In genomic region chr10:14876764-14877163, GRCh38 we compare ENCODE assay signal across 11 cellular contexts. TPM values are rescaled to one million over a fixed set of nuclear protein-coding genes. Genes with fewer than 3 reads are reported as not detected.
DNase-seq lines count a peak whose midpoint lies in the region; ATAC-seq, FAIRE-seq and TF ChIP-seq lines count a peak whose summit lies in the region.
"Had no signal": no experiment of that assay in that cellular context is flagged by ENCODE, and none has a peak within 500 bp of the region (broad histone marks: within the 10 kb centered on the region; RNA-seq: fewer than 3 reads in every experiment).

No MANE protein-coding gene starts in this region.

- H3K9me3 Mint-ChIP-seq in endodermal cell: no peaks in the 10 kb centered on the region

- H3K27me3 Mint-ChIP-seq in endodermal cell (ENCODE audit: insufficient read depth): no peaks in the 10 kb centered on the region

- in situ Hi-C loops in Panc1 (cut with HindIII; ENCODE audit: low pct_unique_long_range_greater_than_20kb, low sequenced_read_pairs): no loop called here

- no peak overlapping the region for H3K27ac Mint-ChIP-seq in endodermal cell

- ATAC-seq in Panc1: no peak

- peaks cover 19% of the 10 kb centered on the region for H3K4me1 Mint-ChIP-seq in endodermal cell

- no peaks in the 10 kb centered on the region for H3K9me3 ChIP-seq in Panc1 (ENCODE audit: control insufficient read depth, insufficient read depth, low read depth, low read length)
- H3K9me3 ChIP-seq in endodermal cell (ENCODE audit: control insufficient read depth, low read length): no peaks in the 10 kb centered on the region
- no peaks in the 10 kb centered on the region for H3K9me3 ChIP-seq in osteoblast (ENCODE audit: low read depth, low read length)
- H3K9me3 ChIP-seq: stomach had no signal

- POLR2A ChIA-PET in Panc1 (lab: Charles Lee): no interaction called here

- no peaks in the 10 kb centered on the region for H3K36me3 Mint-ChIP-seq in endodermal cell (ENCODE audit: low read depth)

- H3K36me3 ChIP-seq in Panc1 (ENCODE audit: control insufficient read depth, insufficient read depth, low read length) (peaks cover 2% of the 10 kb centered on the region), endodermal cell (ENCODE audit: control insufficient read depth, insufficient read depth, low read length) (no peaks in the 10 kb centered on the region), osteoblast (ENCODE audit: insufficient read depth, low read length) (no peaks in the 10 kb centered on the region)

- BruUV-seq in Panc1 (replicated peaks; lab: Mats Ljungman, UMichigan): no TSS peak

- peaks cover 51% of the 10 kb centered on the region for H3K79me2 ChIP-seq in osteoblast (ENCODE audit: insufficient read depth, low read length)

- H3K9ac ChIP-seq in endodermal cell (ENCODE audit: extremely low read depth, low read length, poor library complexity, severe bottlenecking): no peak overlapping the region

- H3K27me3 ChIP-seq in Panc1 (ENCODE audit: control insufficient read depth, insufficient read depth, low read length) (no peaks in the 10 kb centered on the region), endodermal cell (ENCODE audit: control insufficient read depth, insufficient read depth, low read length, poor library complexity, severe bottlenecking) (no peaks in the 10 kb centered on the region), osteoblast (ENCODE audit: insufficient read depth, low read length) (no peaks in the 10 kb centered on the region)
- H3K27me3 ChIP-seq: stomach had no signal

- H3K4me1 ChIP-seq in Panc1 (ENCODE audit: control insufficient read depth, insufficient read depth, low read length) (peaks cover 11% of the 10 kb centered on the region; the same call in 1 of the 2 replicates), endodermal cell (ENCODE audit: control insufficient read depth, insufficient read depth, low read length) (peaks cover 5% of the 10 kb centered on the region), osteoblast (ENCODE audit: insufficient read depth, low read length) (peaks cover 27% of the 10 kb centered on the region)

- TF ChIP-seq CTCF in Panc1 (IDR thresholded peaks at IDR 0.05) (no peak), endodermal cell (conservative IDR thresholded peaks at IDR 0.05) (no peak), osteoblast (IDR thresholded peaks at IDR 0.05; ENCODE audit: extremely low read depth, low read depth, low read length) (no peak)

- peak overlapping the region; percentile 39; the same call in 1 of the 2 replicates for H3K27ac ChIP-seq in Panc1 (ENCODE audit: low read length)
- H3K27ac ChIP-seq in endodermal cell (ENCODE audit: low read depth, low read length): no peak overlapping the region
- H3K27ac ChIP-seq in osteoblast (ENCODE audit: low read depth, low read length): no peak overlapping the region

- no peak for DNase-seq in GM12891 (ENCODE audit: insufficient read length, low spot score)
- no peak for DNase-seq in Panc1 (ENCODE audit: low read depth, low spot score)
- DNase-seq in endodermal cell: no peak
- no peak for DNase-seq in osteoblast (ENCODE audit: insufficient read length, low spot score, missing footprints)
- DNase-seq in NCI-H2029 treated with DMSO at 0.1 percent for 48 hours (lab: John Stamatoyannopoulos, UW): no peak
- DNase-seq in activated CD4-positive, CD25-positive, alpha-beta regulatory T cell (lab: John Stamatoyannopoulos, UW): no peak
- DNase-seq in NOMO-1 treated with dmso at 0.1 percent for 144 hours (lab: John Stamatoyannopoulos, UW; ENCODE audit: unreplicated experiment): no peak
- DNase-seq: amniotic stem cell, hippocampal formation, NCI-H2081, stomach had no signal

- H4K20me1 ChIP-seq in osteoblast (ENCODE audit: insufficient read depth, low read length): no peaks in the 10 kb centered on the region

- CTCF ChIA-PET in Panc1 (lab: Charles Lee): no interaction called here

- intact Hi-C loops in Panc1 (cut with micrococcal nuclease; ENCODE audit: unreplicated experiment): no loop called here

- WGBS in endodermal cell (ENCODE audit: insufficient coverage in 1 of 2, insufficient read length in 1 of 2), 2 experiments: 93 to 97% methylated on average over 9 of the region's 9 CpGs

- H2AFZ ChIP-seq in osteoblast (ENCODE audit: low read length): no peak overlapping the region

- peak; percentile 28 for FAIRE-seq in GM12891 (lab: Jason Lieb, UNC)

- peak overlapping the region; percentile 96 for H3K4me3 Mint-ChIP-seq in endodermal cell

- TF ChIP-seq POLR2A in GM12891 (IDR thresholded peaks at IDR 0.05; ENCODE audit: low read depth, low read length): no peak

- peak overlapping the region; percentile 88 for H3K4me2 ChIP-seq in osteoblast (ENCODE audit: insufficient read depth, low read length)

- H3K4me3 ChIP-seq in Panc1 (ENCODE audit: low read depth in 2 of 2, low read length in 2 of 2) (no peak overlapping the region), endodermal cell (ENCODE audit: low read length) (no peak overlapping the region), osteoblast (ENCODE audit: insufficient read depth, low read length) (peak overlapping the region; percentile 93)

TF ChIP-seq in GM12891, 5 proteins besides CTCF, POLR2A, EP300 and RAD21:
- TF ChIP-seq PAX5 (IDR thresholded peaks at IDR 0.05; ENCODE audit: insufficient read depth, low read length, severe bottlenecking) (no peak), SPI1 (IDR thresholded peaks at IDR 0.05; ENCODE audit: low read depth, low read length) (no peak), POLR2AphosphoS5 (IDR thresholded peaks at IDR 0.05; ENCODE audit: low read depth, low read length) (no peak), TAF1 (IDR thresholded peaks at IDR 0.05; ENCODE audit: low read depth, low read length) (no peak), POU2F2 (IDR thresholded peaks at IDR 0.05; ENCODE audit: low read depth, low read length) (no peak)

RNA-seq across cellular contexts. Expression of gene SUV39H2, which starts 1.9 kb away (rescaled TPM):
- 10.4 TPM for polyA plus RNA-seq in GM12891 (2012; ENCODE audit: low read depth, missing spikeins)
- total RNA-seq in Panc1 (2021; ENCODE audit: unreplicated experiment): 21.9 TPM
- polyA plus RNA-seq in Panc1 (2012; ENCODE audit: insufficient read length): 6.2 TPM
- 10 to 100 TPM; 35.4 to 37.6 TPM for total RNA-seq in endodermal cell
- polyA plus RNA-seq in endodermal cell (2013, experiment 1 of 2): 45.4 TPM
- polyA plus RNA-seq in endodermal cell (2013, experiment 2 of 2): 50.7 TPM
- 5.3 and 6.9 TPM in 2 replicates for total RNA-seq in osteoblast

RNA-seq across cellular contexts. Expression of gene HSPA14, which starts 38.7 kb away (rescaled TPM):
- 17.0 TPM for polyA plus RNA-seq in GM12891 (2012; ENCODE audit: low read depth, missing spikeins)
- total RNA-seq in Panc1 (2021; ENCODE audit: unreplicated experiment): 15.9 TPM
- polyA plus RNA-seq in Panc1 (2012; ENCODE audit: insufficient read length): 7.6 TPM
- total RNA-seq in endodermal cell: 10 to 100 TPM; 17.1 to 24.9 TPM
- polyA plus RNA-seq in endodermal cell (2013, experiment 1 of 2): 22.6 TPM
- 23.9 TPM for polyA plus RNA-seq in endodermal cell (2013, experiment 2 of 2)
- total RNA-seq in osteoblast: 11.9 and 12.7 TPM in 2 replicates

RNA-seq across cellular contexts. Expression of gene MSANTD7, which starts 38.7 kb away (rescaled TPM):
- polyA plus RNA-seq in GM12891 (2012; ENCODE audit: low read depth, missing spikeins): 12.6 TPM
- 10.4 TPM for total RNA-seq in Panc1 (2021; ENCODE audit: unreplicated experiment)
- 5.0 TPM for polyA plus RNA-seq in Panc1 (2012; ENCODE audit: insufficient read length)
- total RNA-seq in endodermal cell: 10 to 100 TPM; 14.6 to 15.6 TPM
- 13.9 TPM for polyA plus RNA-seq in endodermal cell (2013, experiment 1 of 2)
- 14.6 TPM for polyA plus RNA-seq in endodermal cell (2013, experiment 2 of 2)
- total RNA-seq in osteoblast: 17.7 and 22.4 TPM in 2 replicates

RNA-seq across cellular contexts. Expression of gene CDNF, which starts 38.9 kb away (rescaled TPM):
- 1.2 TPM for polyA plus RNA-seq in GM12891 (2012; ENCODE audit: low read depth, missing spikeins)
- total RNA-seq in Panc1 (2021; ENCODE audit: unreplicated experiment): 0.39 TPM
- 0.38 TPM for polyA plus RNA-seq in Panc1 (2012; ENCODE audit: insufficient read length)
- total RNA-seq in endodermal cell: 1 to 10 TPM in 1 of 2 donors, under 1 TPM in 1; 0.51 to 1.2 TPM
- polyA plus RNA-seq in endodermal cell (2013, experiment 1 of 2): 2.5 TPM
- polyA plus RNA-seq in endodermal cell (2013, experiment 2 of 2): 1.5 TPM
- 1.8 TPM in 2 replicates for total RNA-seq in osteoblast
